ENCODE assay signal across 8 cellular contexts in the genomic region with DNA sequence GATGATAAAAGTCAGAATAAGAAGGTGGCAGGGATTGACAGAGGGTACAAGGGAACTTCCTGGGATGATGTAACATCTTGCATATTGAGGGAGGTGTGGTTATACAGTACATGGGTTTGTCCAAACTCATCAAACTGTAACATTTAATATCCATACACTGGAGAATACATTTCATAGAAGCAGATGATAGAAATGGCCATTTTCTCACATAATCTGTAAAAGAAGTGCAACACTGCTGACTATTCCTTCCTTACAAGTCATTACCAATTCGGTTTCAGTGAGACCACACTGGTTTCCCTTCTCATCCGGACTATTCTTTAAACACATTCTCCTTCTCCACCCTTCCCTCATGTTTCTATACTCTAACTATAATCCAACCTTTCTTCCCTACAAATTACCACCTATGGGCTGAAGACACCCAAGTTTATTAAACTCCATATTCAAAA. TPM values are rescaled to one million over a fixed set of nuclear protein-coding genes. Genes with fewer than 3 reads are reported as not detected.
DNase-seq lines count a peak whose midpoint lies in the region; TF ChIP-seq lines count a peak whose summit lies in the region.

No MANE protein-coding gene starts in this region.

- H3K4me1 ChIP-seq in OCI-LY7 (ENCODE audit: insufficient read depth, low read length, poor library complexity, severe bottlenecking) (peaks cover 27% of the 10 kb centered on the region), endodermal cell (ENCODE audit: control insufficient read depth, insufficient read depth, low read length) (no peaks in the 10 kb centered on the region)

- CTCF ChIA-PET in OCI-LY7 (lab: Charles Lee; ENCODE audit: unreplicated experiment): no interaction called here

- H3K27ac Mint-ChIP-seq in endodermal cell: peak overlapping the region; percentile 100
- peak overlapping the region; percentile 100 for H3K27ac Mint-ChIP-seq in progenitor cell of endocrine pancreas

- H3K9ac ChIP-seq in endodermal cell (ENCODE audit: extremely low read depth, low read length, poor library complexity, severe bottlenecking): peak overlapping the region; percentile 93

- H3K4me3 Mint-ChIP-seq in endodermal cell: peak overlapping the region; percentile 96
- H3K4me3 Mint-ChIP-seq in progenitor cell of endocrine pancreas (ENCODE audit: low read depth): peak overlapping the region; percentile 96

- H4K20me1 ChIP-seq in OCI-LY7 (ENCODE audit: insufficient read depth, low read length): peaks cover 8% of the 10 kb centered on the region; the same call in 1 of the 2 replicates

- POLR2A ChIA-PET in OCI-LY7 (lab: Charles Lee): interaction anchor here (0.7 kb wide), 2 partner anchors 13 to 260 kb away, joined by 4 to 5 read pairs; no protein-coding TSS in a partner anchor

- 86 to 87% methylated on average over 2 of the region's 2 CpGs for WGBS in endodermal cell (ENCODE audit: insufficient coverage in 1 of 2, insufficient read length in 1 of 2), 2 experiments

- H3K27me3 Mint-ChIP-seq in endodermal cell (ENCODE audit: insufficient read depth) (no peaks in the 10 kb centered on the region), progenitor cell of endocrine pancreas (no peaks in the 10 kb centered on the region)

- no TSS peak for BruUV-seq in OCI-LY7 (replicated peaks; lab: Mats Ljungman, UMichigan)

- intact Hi-C loops in OCI-LY7 (cut with micrococcal nuclease; ENCODE audit: unreplicated experiment): no loop called here

- no peaks in the 10 kb centered on the region for H3K27me3 ChIP-seq in endodermal cell (ENCODE audit: control insufficient read depth, insufficient read depth, low read length, poor library complexity, severe bottlenecking)

- H3K4me2 ChIP-seq in OCI-LY7 (ENCODE audit: low read length): peak overlapping the region; percentile 82

- TF ChIP-seq CTCF in GM12865 (IDR thresholded peaks at IDR 0.05; ENCODE audit: insufficient read depth, low read depth, low read length, missing control alignments): no peak
- TF ChIP-seq CTCF in OCI-LY7 (conservative IDR thresholded peaks at IDR 0.05; ENCODE audit: low read length): no peak
- TF ChIP-seq CTCF in endodermal cell (conservative IDR thresholded peaks at IDR 0.05): no peak
- TF ChIP-seq CTCF in progenitor cell of endocrine pancreas (IDR thresholded peaks at IDR 0.05; ENCODE audit: unreplicated experiment): no peak

- H3K9me3 Mint-ChIP-seq in endodermal cell (no peaks in the 10 kb centered on the region), progenitor cell of endocrine pancreas (ENCODE audit: low read depth) (no peaks in the 10 kb centered on the region)

- H3K36me3 ChIP-seq in OCI-LY7 (ENCODE audit: insufficient read depth, low read length) (peaks cover 21% of the 10 kb centered on the region), endodermal cell (ENCODE audit: control insufficient read depth, insufficient read depth, low read length) (no peaks in the 10 kb centered on the region)

- H3K79me2 ChIP-seq in OCI-LY7 (ENCODE audit: insufficient read depth, low read depth, low read length): peaks cover 66% of the 10 kb centered on the region

- no peak overlapping the region for H2AFZ ChIP-seq in OCI-LY7 (ENCODE audit: low read length)

- DNase-seq in GM12865 (ENCODE audit: low read depth) (peak; percentile 45), OCI-LY7 (ENCODE audit: low spot score) (peak; percentile 24), endodermal cell (no peak), progenitor cell of endocrine pancreas (ENCODE audit: low spot score, unreplicated experiment) (no peak), superior temporal gyrus (ENCODE audit: extremely low spot score) (no peak), HuH-7.5 (ENCODE audit: low spot score) (no peak), GM19240 (ENCODE audit: insufficient read length, low spot score) (no peak)
- no peak for DNase-seq in activated CD4-positive, alpha-beta T cell treated with anti-CD3 and anti-CD28 coated beads, Interleukin-2, amount 50 U/mL, for 4 hours

- no peaks in the 10 kb centered on the region for H3K9me2 ChIP-seq in OCI-LY7 (ENCODE audit: insufficient read depth, low read length)

- H3K36me3 Mint-ChIP-seq in endodermal cell (ENCODE audit: low read depth) (peaks cover 2% of the 10 kb centered on the region), progenitor cell of endocrine pancreas (ENCODE audit: insufficient read depth) (no peaks in the 10 kb centered on the region)

- H3K4me3 ChIP-seq in GM12865 (ENCODE audit: low read depth, low read length) (peak overlapping the region; percentile 75), OCI-LY7 (ENCODE audit: low read depth, low read length, poor library complexity, severe bottlenecking) (peak overlapping the region; percentile 96), endodermal cell (ENCODE audit: low read length) (peak overlapping the region; percentile 91)

- no peaks in the 10 kb centered on the region for H3K9me3 ChIP-seq in OCI-LY7 (ENCODE audit: low read length)
- no peaks in the 10 kb centered on the region for H3K9me3 ChIP-seq in endodermal cell (ENCODE audit: control insufficient read depth, low read length)

- H3K4me1 Mint-ChIP-seq in endodermal cell: peaks cover 24% of the 10 kb centered on the region
- H3K4me1 Mint-ChIP-seq in progenitor cell of endocrine pancreas (ENCODE audit: low read depth): peaks cover 30% of the 10 kb centered on the region

- H3K27ac ChIP-seq in OCI-LY7 (ENCODE audit: low read depth, low read length, poor library complexity, severe bottlenecking) (peak overlapping the region; percentile 79), endodermal cell (ENCODE audit: low read depth, low read length) (no peak overlapping the region)

RNA-seq across cellular contexts. Expression of a gene that starts 1.7 kb away (rescaled TPM):
- 121 and 130 TPM in 2 replicates for total RNA-seq in OCI-LY7 (2014; rRNA removed; shearing (Covaris generic))
- total RNA-seq in OCI-LY7 (2022): 118 and 152 TPM in 2 replicates
- total RNA-seq in endodermal cell: 100 to 1,000 TPM; 113 to 117 TPM
- polyA plus RNA-seq in endodermal cell (2013, experiment 1 of 2): 150 TPM
- 134 TPM for polyA plus RNA-seq in endodermal cell (2013, experiment 2 of 2)
- 84.3 and 85.7 TPM in 2 replicates for total RNA-seq in progenitor cell of endocrine pancreas

Comparison
In these comparisons a context has a peak if more than half of its experiments do, and no peak if none do; other contexts are left out.
1. DNase-seq: peak in GM12865 (single experiment) and OCI-LY7 (single experiment); none in endodermal cell (single experiment), progenitor cell of endocrine pancreas (single experiment), superior temporal gyrus (single experiment), HuH-7.5 (single experiment), activated CD4-positive, alpha-beta T cell treated with anti-CD3 and anti-CD28 coated beads, Interleukin-2, amount 50 U/mL, for 4 hours (0 of 2) and GM19240 (single experiment).
2. Peak in every context shown above with its lines, with median percentiles within 50 percentile points of each other: H3K4me3 ChIP-seq.